21 cellular contexts compared by ENCODE assay signal in the genomic region with DNA sequence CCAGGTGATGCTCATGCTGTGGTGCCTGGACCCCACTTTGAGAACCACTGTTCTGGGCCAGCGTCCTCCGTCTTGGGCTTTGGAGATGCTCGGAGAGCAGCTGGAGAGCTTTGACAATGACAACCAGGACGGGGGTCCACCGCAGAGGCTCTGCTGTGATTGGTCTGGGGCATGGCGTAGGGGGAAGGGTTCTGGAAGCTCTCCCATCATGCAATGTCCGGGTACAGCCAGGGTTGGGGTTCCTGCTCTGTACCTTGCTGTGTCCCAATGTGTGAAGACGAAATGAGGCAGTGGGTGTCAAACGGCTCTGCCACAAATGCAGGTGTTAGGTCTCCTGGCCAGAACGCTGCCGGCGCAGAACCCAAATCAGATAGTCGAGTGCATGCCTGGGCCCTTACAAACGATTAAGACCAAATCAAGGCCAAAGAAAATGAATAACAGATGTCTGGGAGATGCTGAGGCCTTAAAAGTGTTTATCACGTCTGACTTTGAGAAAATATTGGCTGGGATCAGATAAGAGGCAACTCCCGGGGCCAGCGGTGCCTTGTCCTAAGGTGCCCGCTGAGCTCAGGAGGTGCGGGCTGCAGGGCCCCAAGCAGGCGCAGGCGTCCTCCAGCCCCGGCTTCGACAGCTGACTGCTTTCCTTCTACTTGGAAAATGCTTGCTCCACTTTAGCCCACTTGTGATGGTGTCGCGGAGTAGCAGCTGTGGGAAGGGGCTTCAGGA.
A peak's percentile ranks its signal among the peaks of the same experiment; 100 is the strongest.
DNase-seq lines count a peak whose midpoint lies in the region; ATAC-seq, FAIRE-seq and TF ChIP-seq lines count a peak whose summit lies in the region.
"Had no signal": no experiment of that assay in that cellular context is flagged by ENCODE, and none has a peak within 500 bp of the region (broad histone marks: within the 10 kb centered on the region; RNA-seq: fewer than 3 reads in every experiment).

No MANE protein-coding gene starts in this region.

- POLR2A ChIA-PET in CD4-positive, alpha-beta T cell (lab: Charles Lee) = no interaction called here
- POLR2A ChIA-PET in K562 (lab: Yijun Ruan, JAX) = interaction anchor here (0.8 kb wide), 1 partner anchor 1010 kb away, joined by 3 read pairs; no protein-coding TSS in a partner anchor
- POLR2A ChIA-PET in CD4-positive, alpha-beta memory T cell (lab: Charles Lee; ENCODE audit: partially characterized antibody) = no interaction called here

- peaks cover 6% of the 10 kb centered on the region for H3K4me1 Mint-ChIP-seq in CD4-positive, alpha-beta T cell (ENCODE audit: low read depth)
- H3K4me1 Mint-ChIP-seq in memory B cell (peaks cover 4% of the 10 kb centered on the region), neural crest cell (peaks cover 25% of the 10 kb centered on the region)
- no peaks in the 10 kb centered on the region for H3K4me1 Mint-ChIP-seq in CD4-positive, alpha-beta memory T cell

- H3K9me3 Mint-ChIP-seq in CD4-positive, alpha-beta T cell = no peaks in the 10 kb centered on the region
- H3K9me3 Mint-ChIP-seq in memory B cell = no peaks in the 10 kb centered on the region
- H3K9me3 Mint-ChIP-seq in neural crest cell = no peaks in the 10 kb centered on the region
- peaks cover 0 to 5% (median 0%) of the 10 kb centered on the region in 8 donors for H3K9me3 Mint-ChIP-seq in CD4-positive, alpha-beta memory T cell

- H3K4me1 ChIP-seq in K562 (replicated peaks in 1 of 2; ENCODE audit: control insufficient read depth in 2 of 2, insufficient read depth in 2 of 2, low read length in 2 of 2) (peaks cover 0 to 11% of the 10 kb centered on the region in 2 experiments; a peak in 1 of 5 replicates), small intestine (ENCODE audit: control insufficient read depth in 2 of 2, insufficient read depth in 1 of 2, low read depth in 1 of 2, low read length in 1 of 2) (no peaks in the 10 kb centered on the region)
- no peaks in the 10 kb centered on the region for H3K4me1 ChIP-seq in CD4-positive, alpha-beta memory T cell (ENCODE audit: insufficient read depth, low read length)
- H3K4me1 ChIP-seq: A549, Peyer's patch had no signal

- H3K4me2 ChIP-seq in K562 (ENCODE audit: insufficient read depth, low read length) = no peak overlapping the region
- H3K4me2 ChIP-seq: A549 had no signal

- DNase-seq in CD4-positive, alpha-beta T cell = no peak
- no peak for DNase-seq in K562 (ENCODE audit: extremely low read depth in 1 of 4, low spot score in 3 of 4)
- DNase-seq in memory B cell (ENCODE audit: low spot score in 2 of 2) = no peak
- no peak for DNase-seq in neural crest cell (ENCODE audit: low read depth, low spot score)
- no peak for DNase-seq in HuH-7.5 (ENCODE audit: low spot score)
- DNase-seq in CD4-positive, alpha-beta memory T cell = no peak
- DNase-seq in midbrain (lab: John Stamatoyannopoulos, UW) = no peak
- no peak for DNase-seq in small intestine
- DNase-seq: CD8-positive, alpha-beta memory T cell; DMS53; GOT3; KBM-7; NCI-H1105; NCI-H2081; NCI-H2171 treated with DMSO at 0.1 percent for 48 hours; NCI-H446 treated with DMSO at 0.1 percent for 48 hours; Peyer's patch had no signal

- H3K79me2 ChIP-seq in K562 (ENCODE audit: control insufficient read depth, insufficient read depth, low read length) = no peaks in the 10 kb centered on the region

- no peak for TF ChIP-seq RAD21 in K562 (CRISPR knock-in tag; conservative IDR thresholded peaks at IDR 0.05 in 1 of 2, IDR thresholded peaks at IDR 0.05 in 1 of 2)

- ATAC-seq in CD4-positive, alpha-beta T cell (ENCODE audit: poor library complexity) = no peak
- no peak for ATAC-seq in K562
- ATAC-seq in memory B cell (ENCODE audit: low read depth) = no peak
- ATAC-seq: A549 had no signal

- peak overlapping the region; percentile 34 for H3K4me3 Mint-ChIP-seq in CD4-positive, alpha-beta T cell
- H3K4me3 Mint-ChIP-seq in memory B cell (peak overlapping the region; percentile 56), neural crest cell (no peak overlapping the region)
- no peak overlapping the region for H3K4me3 Mint-ChIP-seq in CD4-positive, alpha-beta memory T cell

- intact Hi-C loops in CD4-positive, alpha-beta T cell (cut with DNase I, micrococcal nuclease) = no loop called here
- intact Hi-C loops in K562 (cut with micrococcal nuclease) = no loop called here
- intact Hi-C loops in CD4-positive, alpha-beta memory T cell (cut with micrococcal nuclease) = no loop called here

- in situ Hi-C loops in K562 (cut with MboI) = no loop called here

- no peaks in the 10 kb centered on the region for H3K36me3 Mint-ChIP-seq in CD4-positive, alpha-beta T cell (ENCODE audit: low read depth)
- H3K36me3 Mint-ChIP-seq in memory B cell = no peaks in the 10 kb centered on the region
- H3K36me3 Mint-ChIP-seq in neural crest cell (ENCODE audit: low read depth) = no peaks in the 10 kb centered on the region
- no peaks in the 10 kb centered on the region for H3K36me3 Mint-ChIP-seq in CD4-positive, alpha-beta memory T cell
- H3K36me3 Mint-ChIP-seq: CD8-positive, alpha-beta memory T cell had no signal

- no peak for TF ChIP-seq EP300 in K562 (IDR thresholded peaks at IDR 0.05; ENCODE audit: low read length)

- no peaks in the 10 kb centered on the region for H3K9me3 ChIP-seq in CD4-positive, alpha-beta T cell (ENCODE audit: control insufficient read depth, low read length)
- H3K9me3 ChIP-seq in K562 (replicated peaks; ENCODE audit: control insufficient read depth, insufficient read depth, low read depth, low read length) (no peaks in the 10 kb centered on the region), small intestine (ENCODE audit: control insufficient read depth, low read depth) (no peaks in the 10 kb centered on the region)
- no peaks in the 10 kb centered on the region for H3K9me3 ChIP-seq in CD4-positive, alpha-beta memory T cell (ENCODE audit: control insufficient read depth in 1 of 2, low read length in 2 of 2)
- H3K9me3 ChIP-seq: A549, BLaER1, Peyer's patch had no signal

- H3K9ac ChIP-seq in K562 (ENCODE audit: insufficient read depth in 1 of 2, low read depth in 2 of 2, low read length in 2 of 2) = no peak overlapping the region
- H3K9ac ChIP-seq: BLaER1 had no signal

- no peak overlapping the region for H2AFZ ChIP-seq in K562 (ENCODE audit: low read depth, low read length)

- H3K36me3 ChIP-seq in K562 (ENCODE audit: control insufficient read depth, insufficient read depth, low read length) (no peaks in the 10 kb centered on the region), small intestine (ENCODE audit: control insufficient read depth in 2 of 2, insufficient read depth in 2 of 2, low read length in 2 of 2) (no peaks in the 10 kb centered on the region)
- H3K36me3 ChIP-seq in CD4-positive, alpha-beta memory T cell (ENCODE audit: insufficient read depth, low read length) = no peaks in the 10 kb centered on the region
- H3K36me3 ChIP-seq: BLaER1, Peyer's patch had no signal

- BruUV-seq in K562 (replicated peaks; lab: Mats Ljungman, UMichigan) = no TSS peak

- no peaks in the 10 kb centered on the region for H3K9me1 ChIP-seq in K562 (ENCODE audit: control insufficient read depth, insufficient read depth, low read length)

- TF ChIP-seq POLR2A in K562 (conservative IDR thresholded peaks at IDR 0.05) = no peak

- peaks cover 12% of the 10 kb centered on the region for H3K27me3 ChIP-seq in CD4-positive, alpha-beta T cell (ENCODE audit: control insufficient read depth, insufficient read depth, low read length)
- H3K27me3 ChIP-seq in K562 (ENCODE audit: control insufficient read depth in 2 of 2, insufficient read depth in 2 of 2, low read length in 2 of 2) (peaks cover 74 to 82% of the 10 kb centered on the region in 2 experiments), small intestine (ENCODE audit: control insufficient read depth in 2 of 2, insufficient read depth in 2 of 2, low read length in 2 of 2) (no peaks in the 10 kb centered on the region)
- no peaks in the 10 kb centered on the region for H3K27me3 ChIP-seq in CD4-positive, alpha-beta memory T cell (ENCODE audit: insufficient read depth, low read length)
- H3K27me3 ChIP-seq: BLaER1, Peyer's patch had no signal

- H3K27ac Mint-ChIP-seq in CD4-positive, alpha-beta T cell = no peak overlapping the region
- H3K27ac Mint-ChIP-seq in memory B cell = no peak overlapping the region
- H3K27ac Mint-ChIP-seq in neural crest cell (ENCODE audit: unreplicated experiment) = peak overlapping the region; percentile 80
- no peak overlapping the region for H3K27ac Mint-ChIP-seq in CD4-positive, alpha-beta memory T cell

- H3K27ac ChIP-seq in CD4-positive, alpha-beta T cell (ENCODE audit: low read depth, low read length) = no peak overlapping the region
- H3K27ac ChIP-seq in K562 (ENCODE audit: extremely low read depth, low read depth, low read length) (no peak overlapping the region), small intestine (ENCODE audit: low read depth in 1 of 2, low read length in 1 of 2) (no peak overlapping the region)
- no peak overlapping the region for H3K27ac ChIP-seq in CD4-positive, alpha-beta memory T cell (ENCODE audit: low read depth, low read length)
- H3K27ac ChIP-seq: A549, BLaER1, Peyer's patch had no signal

- H4K20me1 ChIP-seq in K562 (replicated peaks; ENCODE audit: control insufficient read depth, insufficient read depth, low read length) = no peaks in the 10 kb centered on the region
- H4K20me1 ChIP-seq: BLaER1 had no signal

- CTCF ChIA-PET in CD4-positive, alpha-beta T cell (lab: Charles Lee) = no interaction called here
- CTCF ChIA-PET in K562 (lab: Yijun Ruan, JAX; ENCODE audit: low intra/inter-chr PET ratio) = no interaction called here
- CTCF ChIA-PET in CD4-positive, alpha-beta memory T cell (lab: Charles Lee; ENCODE audit: partially characterized antibody) = no interaction called here

- H3K4me3 ChIP-seq in K562 (no peak overlapping the region), small intestine (ENCODE audit: low read depth in 1 of 2, low read length in 2 of 2) (no peak overlapping the region)
- H3K4me3 ChIP-seq in CD4-positive, alpha-beta memory T cell (ENCODE audit: low read length in 2 of 2) = no peak overlapping the region
- H3K4me3 ChIP-seq: A549, BLaER1, Peyer's patch had no signal

- peaks cover 18% of the 10 kb centered on the region for H3K27me3 Mint-ChIP-seq in CD4-positive, alpha-beta T cell
- H3K27me3 Mint-ChIP-seq in memory B cell (peaks cover 3% of the 10 kb centered on the region), neural crest cell (ENCODE audit: low read depth) (no peaks in the 10 kb centered on the region)
- H3K27me3 Mint-ChIP-seq in CD4-positive, alpha-beta memory T cell = peaks cover 15 to 20% of the 10 kb centered on the region in 2 donors

- FAIRE-seq in K562 (lab: Jason Lieb, UNC) (no peak), small intestine (lab: Jason Lieb, UNC) (no peak)
- FAIRE-seq: A549, GM12891, GM18507 had no signal

- 11% methylated on average over 25 of the region's 25 CpGs for WGBS in K562 (ENCODE audit: insufficient coverage, low coverage, missing lambda C conversion rate)
- 87 to 90% (median 90%) methylated on average over 25 of the region's 25 CpGs for WGBS in small intestine, 3 donors

- no peak for TF ChIP-seq CTCF in CD4-positive, alpha-beta T cell (IDR thresholded peaks at IDR 0.05)
- TF ChIP-seq CTCF in K562 (IDR thresholded peaks at IDR 0.05 in 2 of 3, conservative IDR thresholded peaks at IDR 0.05 in 1 of 3; ENCODE audit: insufficient read depth in 2 of 3, low read depth in 1 of 3, low read length in 3 of 3) (no peak), neural crest cell (conservative IDR thresholded peaks at IDR 0.05) (no peak)

Comparison
In these comparisons a context has a peak if more than half of its experiments do, and no peak if none do; other contexts are left out.
1. H3K4me3 Mint-ChIP-seq: peak in CD4-positive, alpha-beta T cell (single experiment) and memory B cell (single experiment); none in neural crest cell (single experiment) and CD4-positive, alpha-beta memory T cell (0 of 8).